Comparison of ENCODE assay signal across 20 cellular contexts in the genomic region with DNA sequence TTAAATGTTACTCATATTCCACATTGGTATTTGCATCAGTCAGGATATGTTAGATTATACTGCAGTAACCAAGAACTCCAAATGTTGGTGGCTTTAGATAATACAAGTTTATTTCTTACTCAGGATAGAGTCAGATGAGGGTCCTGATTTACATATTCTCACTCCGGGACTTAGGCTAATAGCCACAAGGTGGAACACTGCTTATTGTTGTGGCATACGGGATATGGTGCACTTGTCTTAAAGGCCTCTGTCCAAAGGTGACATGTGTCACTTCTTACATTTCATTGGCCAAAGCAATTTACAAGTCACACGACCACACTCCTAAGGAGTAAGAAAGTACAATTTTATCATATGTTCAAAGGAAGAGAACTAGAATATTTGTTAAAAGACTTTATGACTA. TPM values are rescaled to one million over a fixed set of nuclear protein-coding genes. Genes with fewer than 3 reads are reported as not detected.
DNase-seq lines count a peak whose midpoint lies in the region; ATAC-seq, FAIRE-seq and TF ChIP-seq lines count a peak whose summit lies in the region.
"Had no signal": no experiment of that assay in that cellular context is flagged by ENCODE, and none has a peak within 500 bp of the region (broad histone marks: within the 10 kb centered on the region; RNA-seq: fewer than 3 reads in every experiment).

No MANE protein-coding gene starts in this region.

- no peaks in the 10 kb centered on the region for H3K36me3 Mint-ChIP-seq in activated CD4-positive, alpha-beta T cell treated with anti-CD3 and anti-CD28 coated beads for 36 hours (ENCODE audit: low read depth)
- H3K36me3 Mint-ChIP-seq: CD8-positive, alpha-beta T cell had no signal

- 50% methylated on average over 3 of the region's 3 CpGs for whole genome bisulfite sequencing in K562 (ENCODE audit: insufficient coverage, low coverage, missing lambda C conversion rate)
- WGBS in prostate gland: 79% methylated on average over 3 of the region's 3 CpGs

- no peak overlapping the region for H3K9ac ChIP-seq in HCT116 (ENCODE audit: low read length)
- H3K9ac ChIP-seq in PC-3 (ENCODE audit: low read length): no peak overlapping the region
- H3K9ac ChIP-seq in K562 (ENCODE audit: insufficient read depth in 1 of 2, low read depth in 2 of 2, low read length in 2 of 2): no peak overlapping the region
- H3K9ac ChIP-seq: BLaER1 treated with 17β-estradiol and CSF1 and Interleukin-3, amounts not matched to agents 10 nM and 100 nM had no signal

- BruUV-seq in HCT116 (replicated peaks; lab: Mats Ljungman, UMichigan) (no TSS peak), PC-3 (replicated peaks; lab: Mats Ljungman, UMichigan) (no TSS peak), K562 (replicated peaks; lab: Mats Ljungman, UMichigan) (no TSS peak)

- no peak overlapping the region for H3K4me2 ChIP-seq in HCT116 (ENCODE audit: low read length)
- no peak overlapping the region for H3K4me2 ChIP-seq in PC-3 (ENCODE audit: low read length)
- H3K4me2 ChIP-seq in K562 (ENCODE audit: insufficient read depth, low read length): no peak overlapping the region
- H3K4me2 ChIP-seq: A549; BLaER1 treated with 17β-estradiol and CSF1 and Interleukin-3, amounts not matched to agents 10 nM and 100 nM had no signal

- peak; percentile 63; the same call in 1 of the 2 replicates for ATAC-seq in HCT116
- ATAC-seq in PC-3: peak; percentile 54
- ATAC-seq in K562: peak; percentile 63
- ATAC-seq in activated CD4-positive, alpha-beta T cell treated with anti-CD3 and anti-CD28 coated beads for 36 hours: no peak
- ATAC-seq: A549; CD8-positive, alpha-beta T cell had no signal

- H3K4me3 ChIP-seq in HCT116 (replicated peaks in 1 of 2; ENCODE audit: low read depth in 1 of 2, low read length in 2 of 2): no peak overlapping the region
- H3K4me3 ChIP-seq in PC-3 (ENCODE audit: low read length): no peak overlapping the region
- no peak overlapping the region for H3K4me3 ChIP-seq in K562
- H3K4me3 ChIP-seq in prostate gland: no peak overlapping the region
- H3K4me3 ChIP-seq: A549; BLaER1 treated with 17β-estradiol and CSF1 and Interleukin-3, amounts not matched to agents 10 nM and 100 nM had no signal

- TF ChIP-seq EP300 in K562 (IDR thresholded peaks at IDR 0.05; ENCODE audit: low read length): no peak

- H3K79me2 ChIP-seq in HCT116 (ENCODE audit: insufficient read depth, low read length): no peaks in the 10 kb centered on the region
- H3K79me2 ChIP-seq in PC-3 (ENCODE audit: low read length): no peaks in the 10 kb centered on the region
- H3K79me2 ChIP-seq in K562 (ENCODE audit: control insufficient read depth, insufficient read depth, low read length): no peaks in the 10 kb centered on the region

- H3K27ac ChIP-seq in HCT116 (ENCODE audit: low read depth, low read length) (no peak overlapping the region), PC-3 (ENCODE audit: low read length) (no peak overlapping the region), K562 (ENCODE audit: extremely low read depth, low read depth, low read length) (no peak overlapping the region), prostate gland (no peak overlapping the region)
- H3K27ac ChIP-seq: 22Rv1; A549; BLaER1 treated with 17β-estradiol and CSF1 and Interleukin-3, amounts not matched to agents 10 nM and 100 nM; C4-2B had no signal

- H3K9me1 ChIP-seq in K562 (ENCODE audit: control insufficient read depth, insufficient read depth, low read length): no peaks in the 10 kb centered on the region

- H3K27me3 ChIP-seq in HCT116 (ENCODE audit: insufficient read depth, low read length) (no peaks in the 10 kb centered on the region), PC-3 (ENCODE audit: low read length) (peaks cover 30% of the 10 kb centered on the region), K562 (ENCODE audit: control insufficient read depth in 2 of 2, insufficient read depth in 2 of 2, low read length in 2 of 2) (no peaks in the 10 kb centered on the region), prostate gland (replicated peaks; ENCODE audit: insufficient read depth) (no peaks in the 10 kb centered on the region)
- H3K27me3 ChIP-seq: BLaER1 treated with 17β-estradiol and CSF1 and Interleukin-3, amounts not matched to agents 10 nM and 100 nM had no signal

- DNase-seq in HCT116 (ENCODE audit: low read depth, low spot score) (no peak), PC-3 (no peak), K562 (ENCODE audit: extremely low read depth in 1 of 4, low spot score in 3 of 4) (no peak), T-helper 2 cell (no peak), prostate gland (ENCODE audit: low spot score) (no peak)
- DNase-seq in activated CD4-positive, alpha-beta T cell treated with anti-CD3 and anti-CD28 coated beads for 36 hours: no peak
- DNase-seq: AML-193; Caco-2; Calu3; CD4-positive, alpha-beta T cell; CD8-positive, alpha-beta T cell; DMS79 treated with DMSO at 0.1 percent for 48 hours; GF-D8 had no signal

- H3K27me3 Mint-ChIP-seq in activated CD4-positive, alpha-beta T cell treated with anti-CD3 and anti-CD28 coated beads for 36 hours: peaks cover 10% of the 10 kb centered on the region

- H3K9me3 ChIP-seq in HCT116 (ENCODE audit: control insufficient read depth in 1 of 2, insufficient read depth in 1 of 2, low read depth in 1 of 2, low read length in 2 of 2) (no peaks in the 10 kb centered on the region), PC-3 (ENCODE audit: low read length) (no peaks in the 10 kb centered on the region), K562 (replicated peaks; ENCODE audit: control insufficient read depth, insufficient read depth, low read depth, low read length) (no peaks in the 10 kb centered on the region), prostate gland (no peaks in the 10 kb centered on the region)
- H3K9me3 ChIP-seq: A549; BLaER1 treated with 17β-estradiol and CSF1 and Interleukin-3, amounts not matched to agents 10 nM and 100 nM; Caco-2 had no signal

- no peak for TF ChIP-seq POLR2A in HCT116 (IDR thresholded peaks at IDR 0.05; ENCODE audit: borderline replicate concordance, extremely low read depth, insufficient read depth, insufficient read length)
- no peak for TF ChIP-seq POLR2A in K562 (conservative IDR thresholded peaks at IDR 0.05)
- TF ChIP-seq POLR2A in prostate gland (IDR thresholded peaks at IDR 0.05): no peak

- no peak overlapping the region for H3K4me3 Mint-ChIP-seq in activated CD4-positive, alpha-beta T cell treated with anti-CD3 and anti-CD28 coated beads for 36 hours
- H3K4me3 Mint-ChIP-seq: B cell; CD4-positive, alpha-beta T cell; CD8-positive, alpha-beta T cell had no signal

- intact Hi-C loops in HCT116 (cut with micrococcal nuclease): no loop called here
- intact Hi-C loops in PC-3 (cut with micrococcal nuclease): no loop called here
- intact Hi-C loops in K562 (cut with micrococcal nuclease): no loop called here
- intact Hi-C loops in activated CD4-positive, alpha-beta T cell treated with anti-CD3 and anti-CD28 coated beads for 36 hours (cut with DNase I, micrococcal nuclease): no loop called here
- intact Hi-C loops in prostate gland (cut with DNase I): no loop called here

- CTCF ChIA-PET in HCT116 (lab: Charles Lee) (no interaction called here), PC-3 (lab: Charles Lee) (no interaction called here), K562 (lab: Yijun Ruan, JAX; ENCODE audit: low intra/inter-chr PET ratio) (interaction anchor here (0.6 kb wide), 1 partner anchor 19 kb away, joined by 4 read pairs; no protein-coding TSS in a partner anchor)
- CTCF ChIA-PET in activated CD4-positive, alpha-beta T cell treated with anti-CD3 and anti-CD28 coated beads for 36 hours (lab: Charles Lee): no interaction called here

- no peak for FAIRE-seq in K562 (lab: Jason Lieb, UNC)
- FAIRE-seq: A549, D721Med, GM12891 had no signal

- H3K4me1 ChIP-seq in HCT116 (ENCODE audit: control insufficient read depth in 1 of 2, insufficient read depth in 2 of 2, low read length in 2 of 2) (no peaks in the 10 kb centered on the region), PC-3 (ENCODE audit: insufficient read depth, low read length) (no peaks in the 10 kb centered on the region), K562 (replicated peaks in 1 of 2; ENCODE audit: control insufficient read depth in 2 of 2, insufficient read depth in 2 of 2, low read length in 2 of 2) (peaks cover 0 to 18% of the 10 kb centered on the region in 2 experiments; a peak in 4 of 5 replicates), prostate gland (replicated peaks) (no peaks in the 10 kb centered on the region)
- H3K4me1 ChIP-seq: A549, Caco-2 had no signal

- no peaks in the 10 kb centered on the region for H3K4me1 Mint-ChIP-seq in activated CD4-positive, alpha-beta T cell treated with anti-CD3 and anti-CD28 coated beads for 36 hours
- H3K4me1 Mint-ChIP-seq: B cell had no signal

- H3K9me2 ChIP-seq in HCT116 (ENCODE audit: insufficient read depth) (0 out of 2 replicates have a peak, but pooled peaks cover 5% of the 10 kb centered on the region), PC-3 (replicated peaks; ENCODE audit: low read length) (no peaks in the 10 kb centered on the region)

- no peaks in the 10 kb centered on the region for H4K20me1 ChIP-seq in HCT116 (ENCODE audit: insufficient read depth)
- H4K20me1 ChIP-seq in PC-3 (ENCODE audit: low read length): no peaks in the 10 kb centered on the region
- no peaks in the 10 kb centered on the region for H4K20me1 ChIP-seq in K562 (replicated peaks; ENCODE audit: control insufficient read depth, insufficient read depth, low read length)
- H4K20me1 ChIP-seq: BLaER1 treated with 17β-estradiol and CSF1 and Interleukin-3, amounts not matched to agents 10 nM and 100 nM had no signal

- H3F3A ChIP-seq in PC-3 (ENCODE audit: low read length, unreplicated experiment): no peaks in the 10 kb centered on the region

- H3K36me3 ChIP-seq in HCT116 (ENCODE audit: control insufficient read depth in 1 of 2, insufficient read depth in 2 of 2, low read length in 2 of 2): no peaks in the 10 kb centered on the region
- H3K36me3 ChIP-seq in PC-3 (ENCODE audit: low read depth, low read length): no peaks in the 10 kb centered on the region
- no peaks in the 10 kb centered on the region for H3K36me3 ChIP-seq in K562 (ENCODE audit: control insufficient read depth, insufficient read depth, low read length)
- H3K36me3 ChIP-seq in prostate gland: no peaks in the 10 kb centered on the region
- H3K36me3 ChIP-seq: BLaER1 treated with 17β-estradiol and CSF1 and Interleukin-3, amounts not matched to agents 10 nM and 100 nM had no signal

- RAD21 ChIA-PET in HCT116 (lab: Charles Lee; ENCODE audit: low non-redundant PET in 1 of 2, low total read pairs in 2 of 2, uncharacterized antibody in 2 of 2, unreplicated experiment in 2 of 2): no interaction called here

- no peak overlapping the region for H3K27ac Mint-ChIP-seq in activated CD4-positive, alpha-beta T cell treated with anti-CD3 and anti-CD28 coated beads for 36 hours
- H3K27ac Mint-ChIP-seq: B cell; CD4-positive, alpha-beta T cell; CD8-positive, alpha-beta T cell had no signal

- TF ChIP-seq CTCF in HCT116 (IDR thresholded peaks at IDR 0.05 in 2 of 3, conservative IDR thresholded peaks at IDR 0.05 in 1 of 3; ENCODE audit: borderline replicate concordance in 1 of 3, insufficient read depth in 1 of 3, low read depth in 2 of 3, low read length in 2 of 3) (peak in 1 of 3 experiments; percentile 15; a peak in 1 of 6 replicates), PC-3 (conservative IDR thresholded peaks at IDR 0.05; ENCODE audit: low read depth, low read length) (no peak), K562 (IDR thresholded peaks at IDR 0.05 in 2 of 3, conservative IDR thresholded peaks at IDR 0.05 in 1 of 3; ENCODE audit: insufficient read depth in 2 of 3, low read depth in 1 of 3, low read length in 3 of 3) (no peak), prostate gland (IDR thresholded peaks at IDR 0.05) (no peak)

- TF ChIP-seq RAD21 in HCT116 (IDR thresholded peaks at IDR 0.05; ENCODE audit: low read depth) (no peak), K562 (CRISPR knock-in tag; conservative IDR thresholded peaks at IDR 0.05 in 1 of 2, IDR thresholded peaks at IDR 0.05 in 1 of 2) (no peak)

- no peaks in the 10 kb centered on the region for H3K9me3 Mint-ChIP-seq in activated CD4-positive, alpha-beta T cell treated with anti-CD3 and anti-CD28 coated beads for 36 hours (ENCODE audit: low read depth)
- H3K9me3 Mint-ChIP-seq: CD4-positive, alpha-beta T cell; CD8-positive, alpha-beta T cell had no signal

- POLR2A ChIA-PET in HCT116 (lab: Charles Lee): no interaction called here
- POLR2A ChIA-PET in PC-3 (lab: Charles Lee; ENCODE audit: unreplicated experiment): no interaction called here
- POLR2A ChIA-PET in K562 (lab: Yijun Ruan, JAX): no interaction called here
- POLR2A ChIA-PET in activated CD4-positive, alpha-beta T cell treated with anti-CD3 and anti-CD28 coated beads for 36 hours (lab: Charles Lee): no interaction called here

- in situ Hi-C loops in K562 (cut with MboI): no loop called here

- H2AFZ ChIP-seq in HCT116 (ENCODE audit: low read depth, low read length, poor library complexity, severe bottlenecking) (no peak overlapping the region), PC-3 (ENCODE audit: low read length) (no peak overlapping the region), K562 (ENCODE audit: low read depth, low read length) (peak overlapping the region; percentile 58; the same call in 1 of the 2 replicates)

RNA-seq across cellular contexts. Expression of a gene that starts 28.5 kb away (rescaled TPM):
- total RNA-seq in HCT116 (2021; ENCODE audit: unreplicated experiment) (48.7 TPM), PC-3 (2014; rRNA removed) (25.0 and 29.0 TPM in 2 replicates), K562 (2014; rRNA removed) (80.6 and 109 TPM in 2 replicates), K562 (2014; rRNA removed; fragmentation: Illumina TruSeq; extraction: Trizol) (128 and 155 TPM in 2 replicates), K562 (2015; rRNA removed; fragmentation: Illumina TruSeq; extraction: Trizol) (121 and 128 TPM in 2 replicates), K562 (2021) (77.8 and 82.5 TPM in 2 replicates), prostate gland (10 to 100 TPM; 45.4 to 49.4 TPM)
- polyA plus RNA-seq in HCT116 (2012): 14.9 and 24.9 TPM in 2 replicates
- 44.5 and 129 TPM in 2 replicates for total RNA-seq in K562 (2011; cell fraction: chromatin; rRNA removed; ENCODE audit: low replicate concordance)
- total RNA-seq in K562 (2011; cell fraction: nucleolus; rRNA removed): 22.8 and 30.1 TPM in 2 replicates
- 60.8 and 73.2 TPM in 2 replicates for total RNA-seq in K562 (2011; cell fraction: nucleoplasm; rRNA removed)
- polyA plus RNA-seq in K562 (2011; rRNA removed) (83.6 and 123 TPM in 2 replicates), K562 (2014; fragmentation: Illumina TruSeq; extraction: Trizol) (128 and 146 TPM in 2 replicates), K562 (2014; fragmentation: Nextera tagmentation; extraction: Ambion mirVana) (100 to 1,000 TPM; 103 to 119 TPM), K562 (2014; rRNA removed) (130 and 156 TPM in 2 replicates)
- polyA plus RNA-seq in K562 (2011; cell fraction: cytosol; rRNA removed): 18.7 and 34.0 TPM in 2 replicates
- 28.0 and 40.7 TPM in 2 replicates for polyA plus RNA-seq in K562 (2011; cell fraction: nucleus; rRNA removed)
- polyA plus RNA-seq in K562 (2012): 67.6 and 131 TPM in 2 replicates
- 78.5 and 88.1 TPM in 2 replicates for polyA minus RNA-seq in K562 (2011; rRNA and poly(A)+ RNA removed)
- 20.8 and 20.9 TPM in 2 replicates for polyA minus RNA-seq in K562 (2011; cell fraction: cytosol; rRNA and poly(A)+ RNA removed)
- polyA minus RNA-seq in K562 (2011; cell fraction: nucleus; rRNA and poly(A)+ RNA removed): 30.4 and 52.3 TPM in 2 replicates
- total RNA-seq in activated CD4-positive, alpha-beta T cell treated with anti-CD3 and anti-CD28 coated beads for 36 hours: 10 to 100 TPM; 47.2 to 51.8 TPM
